Comparison of ENCODE assay signal across 8 cellular contexts in genomic region chr17:80575057-80575875, GRCh38. TPM values are rescaled to one million over a fixed set of nuclear protein-coding genes. Genes with fewer than 3 reads are reported as not detected.
A peak's percentile ranks its signal among the peaks of the same experiment; 100 is the strongest.
DNase-seq lines count a peak whose midpoint lies in the region; ATAC-seq and TF ChIP-seq lines count a peak whose summit lies in the region.

No MANE protein-coding gene starts in this region.

- H3K27ac Mint-ChIP-seq in activated T-cell treated with anti-CD3 and anti-CD28 coated beads, Interleukin-2, amount 50 U/mL, for 72 hours, result no peak overlapping the region
- no peak overlapping the region for H3K27ac Mint-ChIP-seq in neural crest cell (ENCODE audit: unreplicated experiment)
- peak overlapping the region; percentile 24 for H3K27ac Mint-ChIP-seq in stimulated activated naive CD8-positive, alpha-beta T cell treated with anti-CD3 and anti-CD28 coated beads, Interleukin-15, Interleukin-2, amounts not matched to agents 100 ng/mL and 50 ng/mL, for 24 hours

- no peaks in the 10 kb centered on the region for H3K9me2 ChIP-seq in Karpas-422 (replicated peaks; ENCODE audit: insufficient read depth, low read length)

- no peaks in the 10 kb centered on the region for H4K20me1 ChIP-seq in Karpas-422 (ENCODE audit: insufficient read depth, low read depth, low read length)

- peaks cover 20% of the 10 kb centered on the region for H3K4me1 ChIP-seq in Karpas-422 (ENCODE audit: low read length)

- no peak overlapping the region for H3K4me3 Mint-ChIP-seq in activated T-cell treated with anti-CD3 and anti-CD28 coated beads, Interleukin-2, amount 50 U/mL, for 72 hours
- no peak overlapping the region for H3K4me3 Mint-ChIP-seq in neural crest cell
- peak overlapping the region; percentile 8 for H3K4me3 Mint-ChIP-seq in stimulated activated naive CD8-positive, alpha-beta T cell treated with anti-CD3 and anti-CD28 coated beads, Interleukin-15, Interleukin-2, amounts not matched to agents 100 ng/mL and 50 ng/mL, for 24 hours

- no peak overlapping the region for H3K4me3 ChIP-seq in Karpas-422 (ENCODE audit: low read length)
- no peak overlapping the region for H3K4me3 ChIP-seq in fibroblast of mammary gland (ENCODE audit: control insufficient read depth, low read depth, low read length)

- TF ChIP-seq CTCF in fibroblast of mammary gland (conservative IDR thresholded peaks at IDR 0.05; ENCODE audit: control insufficient read depth, insufficient read depth, low read depth, low read length) (peak; percentile 100), neural crest cell (conservative IDR thresholded peaks at IDR 0.05) (peak; percentile 100)

- peaks cover 17% of the 10 kb centered on the region for H3K4me1 Mint-ChIP-seq in activated T-cell treated with anti-CD3 and anti-CD28 coated beads, Interleukin-2, amount 50 U/mL, for 72 hours (ENCODE audit: low read depth)
- peaks cover 6% of the 10 kb centered on the region for H3K4me1 Mint-ChIP-seq in neural crest cell
- H3K4me1 Mint-ChIP-seq in stimulated activated naive CD8-positive, alpha-beta T cell treated with anti-CD3 and anti-CD28 coated beads, Interleukin-15, Interleukin-2, amounts not matched to agents 100 ng/mL and 50 ng/mL, for 24 hours (ENCODE audit: low read depth), result peaks cover 11% of the 10 kb centered on the region

- H3K4me2 ChIP-seq in Karpas-422 (ENCODE audit: low read depth, low read length, poor library complexity, severe bottlenecking), result peak overlapping the region; percentile 27

- peak; percentile 55 for ATAC-seq in GM19328 (IDR thresholded peaks at IDR 0.05; ENCODE audit: unreplicated experiment)
- ATAC-seq in activated T-cell treated with anti-CD3 and anti-CD28 coated beads, Interleukin-2, amount 50 U/mL, for 72 hours (replicated peaks in 1 of 2), result peak; percentile 100

- peaks cover 4% of the 10 kb centered on the region; the same call in 1 of the 2 replicates for H3K36me3 ChIP-seq in Karpas-422 (ENCODE audit: insufficient read depth, low read length)

- H3K27ac ChIP-seq in Karpas-422 (ENCODE audit: low read length), result peak overlapping the region; percentile 53; the same call in 1 of the 2 replicates

- no peaks in the 10 kb centered on the region for H3K27me3 ChIP-seq in Karpas-422 (ENCODE audit: low read length)

- peaks cover 87% of the 10 kb centered on the region for H3K79me2 ChIP-seq in Karpas-422 (ENCODE audit: low read length)

- no peak overlapping the region for H3K9ac ChIP-seq in Karpas-422 (ENCODE audit: low read length)

- no peaks in the 10 kb centered on the region for H3K9me3 Mint-ChIP-seq in activated T-cell treated with anti-CD3 and anti-CD28 coated beads, Interleukin-2, amount 50 U/mL, for 72 hours
- no peaks in the 10 kb centered on the region for H3K9me3 Mint-ChIP-seq in neural crest cell
- H3K9me3 Mint-ChIP-seq in stimulated activated naive CD8-positive, alpha-beta T cell treated with anti-CD3 and anti-CD28 coated beads, Interleukin-15, Interleukin-2, amounts not matched to agents 100 ng/mL and 50 ng/mL, for 24 hours, result no peaks in the 10 kb centered on the region

- peaks cover 0 to 9% of the 10 kb centered on the region in 2 donors for H3K36me3 Mint-ChIP-seq in activated T-cell treated with anti-CD3 and anti-CD28 coated beads, Interleukin-2, amount 50 U/mL, for 72 hours (ENCODE audit: insufficient read depth in 2 of 2)
- no peaks in the 10 kb centered on the region for H3K36me3 Mint-ChIP-seq in neural crest cell (ENCODE audit: low read depth)
- peaks cover 17% of the 10 kb centered on the region for H3K36me3 Mint-ChIP-seq in stimulated activated naive CD8-positive, alpha-beta T cell treated with anti-CD3 and anti-CD28 coated beads, Interleukin-15, Interleukin-2, amounts not matched to agents 100 ng/mL and 50 ng/mL, for 24 hours (ENCODE audit: low read depth)

- no peak overlapping the region for H2AFZ ChIP-seq in Karpas-422 (ENCODE audit: low read length)

- no peaks in the 10 kb centered on the region for H3K9me3 ChIP-seq in Karpas-422 (ENCODE audit: low read length)

- peak; percentile 92 for DNase-seq in AG08396 (ENCODE audit: low spot score)
- DNase-seq in Karpas-422, result peak; percentile 97
- DNase-seq in RKO (ENCODE audit: low spot score), result peak; percentile 91
- peak; percentile 94 to 95 for DNase-seq in activated T-cell treated with anti-CD3 and anti-CD28 coated beads, Interleukin-2, amount 50 U/mL, for 72 hours
- peak; percentile 87 for DNase-seq in fibroblast of mammary gland (ENCODE audit: low read depth)
- DNase-seq in neural crest cell (ENCODE audit: low read depth, low spot score), result peak; percentile 98

- no peaks in the 10 kb centered on the region for H3K27me3 Mint-ChIP-seq in activated T-cell treated with anti-CD3 and anti-CD28 coated beads, Interleukin-2, amount 50 U/mL, for 72 hours (ENCODE audit: low read depth)
- no peaks in the 10 kb centered on the region for H3K27me3 Mint-ChIP-seq in neural crest cell (ENCODE audit: low read depth)
- no peaks in the 10 kb centered on the region for H3K27me3 Mint-ChIP-seq in stimulated activated naive CD8-positive, alpha-beta T cell treated with anti-CD3 and anti-CD28 coated beads, Interleukin-15, Interleukin-2, amounts not matched to agents 100 ng/mL and 50 ng/mL, for 24 hours

RNA-seq across cellular contexts. Expression of gene RPTOR, which starts 30.6 kb away (rescaled TPM):
- total RNA-seq in Karpas-422 (2014; rRNA removed; shearing (Covaris generic); ENCODE audit: low replicate concordance), result 30.6 and 42.1 TPM in 2 replicates
- 10 to 100 TPM; 50.8 to 62.0 TPM for total RNA-seq in activated T-cell treated with anti-CD3 and anti-CD28 coated beads, Interleukin-2, amount 50 U/mL, for 72 hours
- 34.0 and 41.1 TPM in 2 replicates for total RNA-seq in neural crest cell
